Comparison of ENCODE assay signal across 8 cellular contexts in genomic region chrX:53287493-53288138, GRCh38. TPM values are rescaled to one million over a fixed set of nuclear protein-coding genes. Genes with fewer than 3 reads are reported as not detected.
DNase-seq lines count a peak whose midpoint lies in the region; ATAC-seq, FAIRE-seq and TF ChIP-seq lines count a peak whose summit lies in the region.

No MANE protein-coding gene starts in this region.

- RAD21 ChIA-PET in GM12878 (lab: Charles Lee; ENCODE audit: unreplicated experiment), result interaction anchor here (0.9 kb wide), 1 partner anchor 158 kb away, joined by 5 read pairs; no protein-coding TSS in a partner anchor

- no peaks in the 10 kb centered on the region for H4K20me1 ChIP-seq in GM12878 (ENCODE audit: control insufficient read depth, insufficient read depth)

- TF ChIP-seq RAD21 in GM12878 (IDR thresholded peaks at IDR 0.05; ENCODE audit: insufficient read depth, low read depth, low read length), result no peak

- no peaks in the 10 kb centered on the region for H3K27me3 ChIP-seq in BE2C
- H3K27me3 ChIP-seq in GM12878 (replicated peaks in 1 of 2; ENCODE audit: control insufficient read depth in 2 of 2, insufficient read depth in 2 of 2, low read length in 1 of 2), result peaks cover 0 to 2% of the 10 kb centered on the region in 2 experiments; a peak in 1 of 4 replicates

- no peak for TF ChIP-seq CTCF in BE2C (IDR thresholded peaks at IDR 0.05; ENCODE audit: low read depth, low read length)
- no peak for TF ChIP-seq CTCF in GM12878 (IDR thresholded peaks at IDR 0.05 in 2 of 3, conservative IDR thresholded peaks at IDR 0.05 in 1 of 3; ENCODE audit: control insufficient read depth in 2 of 3, extremely low read depth in 1 of 3, insufficient read depth in 1 of 3, low read depth in 3 of 3, low read length in 3 of 3)
- no peak for TF ChIP-seq CTCF in kidney (IDR thresholded peaks at IDR 0.05; ENCODE audit: borderline replicate concordance, extremely low read depth, insufficient read depth)

- peak overlapping the region; percentile 46 for H2AFZ ChIP-seq in GM12878 (ENCODE audit: control insufficient read depth, low read depth, low read length)

- H3K4me3 ChIP-seq in BE2C (ENCODE audit: low read depth, low read length) (peak overlapping the region; percentile 43), GM12878 (no peak overlapping the region), kidney (ENCODE audit: low read length in 2 of 2) (no peak overlapping the region)

- peak; percentile 82 for DNase-seq in BE2C
- peak; percentile 87 for DNase-seq in HT1080 (ENCODE audit: low read depth)
- DNase-seq in SKM-1 (lab: John Stamatoyannopoulos, UW; ENCODE audit: unreplicated experiment), result peak; percentile 24
- peak; percentile 11 for DNase-seq in GM12878 (ENCODE audit: low read depth, low spot score)
- DNase-seq in kidney, result peak; percentile 86
- DNase-seq in stimulated activated CD4-positive, alpha-beta T cell treated with anti-CD3 and anti-CD28 coated beads, Interleukin-4, amount 100 ng/mL, for 24 hours, result peak; percentile 16

- FAIRE-seq in GM12878 (lab: Jason Lieb, UNC) (no peak), kidney (lab: Jason Lieb, UNC) (no peak)

- no peak overlapping the region for H3K4me2 ChIP-seq in GM12878 (ENCODE audit: control insufficient read depth, insufficient read depth)

- H3K9ac ChIP-seq in GM12878 (ENCODE audit: control insufficient read depth, insufficient read depth, low read length), result no peak overlapping the region
- H3K9ac ChIP-seq in kidney (ENCODE audit: low read length in 2 of 2), result no peak overlapping the region

- POLR2A ChIA-PET in GM12878 (lab: Charles Lee), result interaction anchor here (0.6 kb wide), 1 partner anchor 11 kb away, joined by 3 read pairs; no protein-coding TSS in a partner anchor

- H3K27ac ChIP-seq in GM12878 (ENCODE audit: control insufficient read depth, insufficient read depth), result no peak overlapping the region
- H3K27ac ChIP-seq in kidney (ENCODE audit: low read depth in 2 of 2, low read length in 2 of 2), result no peak overlapping the region

- intact Hi-C loops in GM12878 (cut with micrococcal nuclease; ENCODE audit: unreplicated experiment) (no loop called here), kidney (cut with DNase I) (no loop called here)

- no TSS peak for BruUV-seq in GM12878 (replicated peaks; lab: Mats Ljungman, UMichigan)

- 49% methylated on average over 11 of the region's 11 CpGs for WGBS in GM12878 (ENCODE audit: insufficient coverage, insufficient replicate concordance, low lambda C conversion rate, missing lambda C conversion rate)

- H3K36me3 ChIP-seq in BE2C (no peaks in the 10 kb centered on the region), GM12878 (ENCODE audit: control insufficient read depth in 2 of 2, insufficient read depth in 2 of 2, low read length in 1 of 2) (no peaks in the 10 kb centered on the region), kidney (ENCODE audit: control insufficient read depth in 1 of 2, insufficient read depth in 2 of 2, low read length in 2 of 2) (no peaks in the 10 kb centered on the region)

- no peak for TF ChIP-seq EP300 in GM12878 (IDR thresholded peaks at IDR 0.05; ENCODE audit: borderline replicate concordance in 1 of 2, control insufficient read depth in 1 of 2, low read depth in 2 of 2, low read length in 2 of 2)

- H3K9me3 ChIP-seq in BE2C, result no peaks in the 10 kb centered on the region
- no peaks in the 10 kb centered on the region for H3K9me3 ChIP-seq in GM12878 (replicated peaks; ENCODE audit: control insufficient read depth, insufficient read depth, low read length)
- no peaks in the 10 kb centered on the region for H3K9me3 ChIP-seq in kidney (ENCODE audit: control insufficient read depth in 1 of 2, low read length in 2 of 2)

- peaks cover 12% of the 10 kb centered on the region for H3K4me1 ChIP-seq in BE2C
- H3K4me1 ChIP-seq in GM12878 (ENCODE audit: control insufficient read depth, insufficient read depth, low read length), result no peaks in the 10 kb centered on the region; the same call in 1 of the 2 replicates
- peaks cover 6 to 13% of the 10 kb centered on the region in 2 donors for H3K4me1 ChIP-seq in kidney (ENCODE audit: control insufficient read depth in 1 of 2, insufficient read depth in 1 of 2, low read depth in 1 of 2, low read length in 2 of 2)

- SMC1A ChIA-PET in GM12878 (lab: Charles Lee; ENCODE audit: uncharacterized antibody, unreplicated experiment), result interaction anchor here (0.6 to 1.0 kb wide), 3 partner anchors 13 to 24 kb away, joined by 3 to 4 read pairs (median 3); no protein-coding TSS in a partner anchor

- TF ChIP-seq POLR2A in GM12878 (IDR thresholded peaks at IDR 0.05; ENCODE audit: low read depth, low read length), result no peak

- peak; percentile 53 for ATAC-seq in GM12878
- no peak for ATAC-seq in GM21737 (IDR thresholded peaks at IDR 0.05; ENCODE audit: unreplicated experiment)
- ATAC-seq in GM21526 (IDR thresholded peaks at IDR 0.05; ENCODE audit: low FRiP score, unreplicated experiment), result no peak

- in situ Hi-C loops in GM12878 (cut with MboI), result no loop called here

- CTCF ChIA-PET in GM12878 (lab: Yijun Ruan, JAX), result interaction anchor here (0.7 to 7.0 kb wide), 5 partner anchors 9 to 196 kb away, joined by 3 to 61 read pairs (median 4); no protein-coding TSS in a partner anchor

- H3K79me2 ChIP-seq in GM12878 (ENCODE audit: control insufficient read depth, insufficient read depth, low read length), result no peaks in the 10 kb centered on the region

TF ChIP-seq in GM12878, 131 proteins besides CTCF, POLR2A, EP300 and RAD21:
- no peak for TF ChIP-seq SMARCA5 (IDR thresholded peaks at IDR 0.05)
- TF ChIP-seq, protein P1, sequence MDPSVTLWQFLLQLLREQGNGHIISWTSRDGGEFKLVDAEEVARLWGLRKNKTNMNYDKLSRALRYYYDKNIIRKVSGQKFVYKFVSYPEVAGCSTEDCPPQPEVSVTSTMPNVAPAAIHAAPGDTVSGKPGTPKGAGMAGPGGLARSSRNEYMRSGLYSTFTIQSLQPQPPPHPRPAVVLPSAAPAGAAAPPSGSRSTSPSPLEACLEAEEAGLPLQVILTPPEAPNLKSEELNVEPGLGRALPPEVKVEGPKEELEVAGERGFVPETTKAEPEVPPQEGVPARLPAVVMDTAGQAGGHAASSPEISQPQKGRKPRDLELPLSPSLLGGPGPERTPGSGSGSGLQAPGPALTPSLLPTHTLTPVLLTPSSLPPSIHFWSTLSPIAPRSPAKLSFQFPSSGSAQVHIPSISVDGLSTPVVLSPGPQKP (IDR thresholded peaks at IDR 0.05; ENCODE audit: low read depth, low read length), result no peak
TF ChIP-seq in GM12878: peak in this region for 0.

RNA-seq across cellular contexts. Expression of gene IQSEC2, which starts 6.2 kb away (rescaled TPM):
- 1.0 TPM for polyA plus RNA-seq in BE2C (2012; ENCODE audit: insufficient read depth, insufficient read length, low read depth)
- total RNA-seq in HT1080 (2014; rRNA removed; shearing (Covaris generic)), result 4.3 and 9.8 TPM in 2 replicates
- 5.5 and 7.1 TPM in 2 replicates for polyA plus RNA-seq in HT1080 (2015; cell fraction: cytosol; rRNA removed)
- polyA plus RNA-seq in HT1080 (2015; cell fraction: nucleus; rRNA removed), result 4.2 and 10.5 TPM in 2 replicates
- total RNA-seq in GM12878 (2013; cell fraction: nucleolus; rRNA removed), result 0.61 and 0.98 TPM in 2 replicates
- total RNA-seq in GM12878 (2014; rRNA removed) (not detected in 2 replicates), GM12878 (2014; rRNA removed; fragmentation: Illumina TruSeq; extraction: Trizol) (not detected in 2 replicates), GM12878 (2021) (0.08 and 0.23 TPM in 2 replicates), kidney (20.9 TPM)
- polyA plus RNA-seq in GM12878 (2011; ENCODE audit: low read depth), result not detected
- polyA plus RNA-seq in GM12878 (2011; rRNA removed) (0.04 TPM in 1 of 2 replicates, not detected in the other), GM12878 (2014; fragmentation: Illumina TruSeq; extraction: Trizol) (0.07 TPM in 1 of 2 replicates, not detected in the other), GM12878 (2014; fragmentation: Nextera tagmentation; extraction: Ambion mirVana) (under 1 TPM; 0.04 to 0.11 TPM), GM12878 (2014; rRNA removed) (0.01 and 0.22 TPM in 2 replicates), GM12878 (2016; fragmentation: Nextera tagmentation; extraction: Ambion mirVana) (under 1 TPM in 1 of 2 experiments, not detected in 1; 0.04 TPM), kidney (ENCODE audit: insufficient read depth, low read depth, low replicate concordance) (56.2 TPM)
- 0.05 and 0.07 TPM in 2 replicates for polyA plus RNA-seq in GM12878 (2011; cell fraction: cytosol; rRNA removed)
- 0.20 and 0.27 TPM in 2 replicates for polyA plus RNA-seq in GM12878 (2011; cell fraction: nucleus; rRNA removed)
- 0.13 and 0.18 TPM in 2 replicates for polyA plus RNA-seq in GM12878 (2012)
- not detected in 2 replicates for polyA minus RNA-seq in GM12878 (2011; rRNA and poly(A)+ RNA removed)
- not detected in 2 replicates for polyA minus RNA-seq in GM12878 (2011; cell fraction: cytosol; rRNA and poly(A)+ RNA removed)
- 0.36 TPM in 1 of 2 replicates, not detected in the other for polyA minus RNA-seq in GM12878 (2011; cell fraction: nucleus; rRNA and poly(A)+ RNA removed)

Comparison
In these comparisons a context has a peak if more than half of its experiments do, and no peak if none do; other contexts are left out.
1. DNase-seq: peak in every context shown above with its lines; median percentile 87 in HT1080; 86 in kidney; 82 in BE2C; 24 in SKM-1; 16 in stimulated activated CD4-positive, alpha-beta T cell treated with anti-CD3 and anti-CD28 coated beads, Interleukin-4, amount 100 ng/mL, for 24 hours; 11 in GM12878.